ENCODE assay signal across 20 cellular contexts in the genomic region with DNA sequence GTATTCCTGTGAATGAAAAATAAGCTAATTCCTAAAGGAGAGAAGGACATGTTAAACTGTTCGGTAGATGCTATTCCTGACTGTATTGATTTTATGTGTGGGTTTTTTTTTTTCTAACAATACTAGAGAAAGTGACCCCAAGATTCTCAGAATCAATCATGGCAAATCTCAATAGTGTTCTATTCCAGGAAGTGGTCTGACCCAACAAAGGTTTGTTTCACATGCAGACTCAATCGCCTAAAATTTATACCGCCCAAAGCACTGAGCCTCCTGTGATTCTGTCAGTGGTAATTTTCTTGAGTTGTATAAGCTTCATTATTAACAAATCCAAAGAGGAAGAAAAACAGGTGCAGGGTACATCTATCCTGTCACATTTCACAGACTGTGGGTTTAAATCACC.
"Had no signal": no experiment of that assay in that cellular context is flagged by ENCODE, and none has a peak within 500 bp of the region (broad histone marks: within the 10 kb centered on the region; RNA-seq: fewer than 3 reads in every experiment).

No MANE protein-coding gene starts in this region.

- H3K27ac Mint-ChIP-seq: dendritic cell treated with granulocyte-macrophage colony-stimulating factor and Interleukin-4, amounts not matched to agents 40 ng/mL and 50 ng/mL, for 4 days; effector memory CD8-positive, alpha-beta T cell; immature natural killer cell; natural killer cell treated with Interleukin-12 subunit alpha and Interleukin-12 subunit beta and Interleukin-15 and Interleukin-18, amount 100 ng/mL, for 72 hours; progenitor cell of endocrine pancreas; stimulated activated effector memory CD8-positive, alpha-beta T cell treated with anti-CD3 and anti-CD28 coated beads, Interleukin-12 subunit alpha, Interleukin-12 subunit beta, amount 100 ng/mL, for 72 hours had no signal

- H3K27ac ChIP-seq: esophagus squamous epithelium, gastroesophageal sphincter, left ventricle myocardium inferior, lower lobe of right lung, pancreas, right lobe of liver, stomach, thoracic aorta had no signal

- H3K36me3 ChIP-seq: esophagus squamous epithelium, gastroesophageal sphincter, left ventricle myocardium inferior, lower lobe of right lung, pancreas, right lobe of liver, stomach, thoracic aorta had no signal

- H3K27me3 ChIP-seq: esophagus squamous epithelium, pancreas, right lobe of liver, stomach had no signal

- H3K27me3 Mint-ChIP-seq: dendritic cell treated with granulocyte-macrophage colony-stimulating factor and Interleukin-4, amounts not matched to agents 40 ng/mL and 50 ng/mL, for 4 days; progenitor cell of endocrine pancreas had no signal

- H3K4me3 Mint-ChIP-seq: dendritic cell treated with granulocyte-macrophage colony-stimulating factor and Interleukin-4, amounts not matched to agents 40 ng/mL and 50 ng/mL, for 4 days; effector memory CD8-positive, alpha-beta T cell; immature natural killer cell; natural killer cell treated with Interleukin-12 subunit alpha and Interleukin-12 subunit beta and Interleukin-15 and Interleukin-18, amount 100 ng/mL, for 72 hours; stimulated activated effector memory CD8-positive, alpha-beta T cell treated with anti-CD3 and anti-CD28 coated beads, Interleukin-12 subunit alpha, Interleukin-12 subunit beta, amount 100 ng/mL, for 72 hours had no signal

- H3K4me1 Mint-ChIP-seq: immature natural killer cell; stimulated activated effector memory CD8-positive, alpha-beta T cell treated with anti-CD3 and anti-CD28 coated beads, Interleukin-12 subunit alpha, Interleukin-12 subunit beta, amount 100 ng/mL, for 72 hours had no signal

- DNase-seq: effector memory CD8-positive, alpha-beta T cell; esophagus squamous epithelium; immature natural killer cell; left ventricle myocardium inferior; lower lobe of right lung; midbrain; occipital lobe; pancreas; right lobe of liver; stimulated activated CD4-positive, alpha-beta T cell treated with anti-CD3 and anti-CD28 coated beads, Interleukin-4, amount 100 ng/mL, for 1 hour; stimulated activated CD8-positive, alpha-beta memory T cell treated with anti-CD3 and anti-CD28 coated beads, Interleukin-4, amount 100 ng/mL, for 48 hours; stomach; substantia nigra; trophoblast cell had no signal

- H3K36me3 Mint-ChIP-seq: natural killer cell treated with Interleukin-12 subunit alpha and Interleukin-12 subunit beta and Interleukin-15 and Interleukin-18, amount 100 ng/mL, for 72 hours; stimulated activated effector memory CD8-positive, alpha-beta T cell treated with anti-CD3 and anti-CD28 coated beads, Interleukin-12 subunit alpha, Interleukin-12 subunit beta, amount 100 ng/mL, for 72 hours had no signal

- ATAC-seq: effector memory CD8-positive, alpha-beta T cell; gastroesophageal sphincter; lower lobe of right lung; natural killer cell treated with Interleukin-12 subunit alpha and Interleukin-12 subunit beta and Interleukin-15 and Interleukin-18, amount 100 ng/mL, for 72 hours; pancreas; right lobe of liver; stimulated activated effector memory CD8-positive, alpha-beta T cell treated with anti-CD3 and anti-CD28 coated beads, Interleukin-12 subunit alpha, Interleukin-12 subunit beta, amount 100 ng/mL, for 72 hours had no signal

- H3K4me3 ChIP-seq: esophagus squamous epithelium, gastroesophageal sphincter, left ventricle myocardium inferior, lower lobe of right lung, pancreas, right lobe of liver, stomach, thoracic aorta had no signal

- H3K4me1 ChIP-seq: esophagus squamous epithelium, gastroesophageal sphincter, left ventricle myocardium inferior, lower lobe of right lung, pancreas, right lobe of liver, stomach had no signal

- H3K9me3 ChIP-seq: esophagus squamous epithelium, gastroesophageal sphincter, left ventricle myocardium inferior, lower lobe of right lung, pancreas, right lobe of liver, stomach, thoracic aorta had no signal
